In genomic region chr11:64652586-64653387, GRCh38 we compare ENCODE assay signal across 7 cellular contexts.
A peak's percentile ranks its signal among the peaks of the same experiment; 100 is the strongest.
DNase-seq lines count a peak whose midpoint lies in the region; ATAC-seq and TF ChIP-seq lines count a peak whose summit lies in the region.

No MANE protein-coding gene starts in this region.

- no peaks in the 10 kb centered on the region for H3K27me3 ChIP-seq in smooth muscle cell (ENCODE audit: low read depth)

- H4K20me1 ChIP-seq in smooth muscle cell (ENCODE audit: low read depth): no peaks in the 10 kb centered on the region

- DNase-seq in GM12865 (ENCODE audit: low read depth) (peak; percentile 67), NCI-H1417 treated with DMSO at 0.1 percent for 48 hours (lab: John Stamatoyannopoulos, UW) (peak; percentile 29), T-helper 22 cell (ENCODE audit: low read depth) (peak; percentile 23), astrocyte of the cerebellum (ENCODE audit: low read depth) (peak; percentile 38), hypothalamus (lab: John Stamatoyannopoulos, UW) (peak in 50 of 51 donors; percentile 34 to 90 (median 72)), smooth muscle cell (lab: John Stamatoyannopoulos, UW; ENCODE audit: unreplicated experiment) (peak; percentile 69)

- TF ChIP-seq CTCF in GM12865 (IDR thresholded peaks at IDR 0.05; ENCODE audit: insufficient read depth, low read depth, low read length, missing control alignments) (peak; percentile 93), astrocyte of the cerebellum (IDR thresholded peaks at IDR 0.05; ENCODE audit: low read depth, low read length, missing control alignments) (peak; percentile 93), smooth muscle cell (IDR thresholded peaks at IDR 0.05; ENCODE audit: borderline replicate concordance, insufficient read depth, poor library complexity, severe bottlenecking) (peak; percentile 82)

- H3K4me2 ChIP-seq in smooth muscle cell: no peak overlapping the region

- H3K4me3 ChIP-seq in GM12865 (ENCODE audit: low read depth, low read length) (no peak overlapping the region), astrocyte of the cerebellum (ENCODE audit: low read depth, low read length) (no peak overlapping the region), smooth muscle cell (no peak overlapping the region)

- peaks cover 11% of the 10 kb centered on the region for H3K4me1 ChIP-seq in smooth muscle cell (ENCODE audit: low read depth)

- H3K9ac ChIP-seq in smooth muscle cell (ENCODE audit: low read depth): no peak overlapping the region

- H3K27ac ChIP-seq in smooth muscle cell (ENCODE audit: low read depth): peak overlapping the region; percentile 62

- H3K36me3 ChIP-seq in smooth muscle cell (ENCODE audit: low read depth): no peaks in the 10 kb centered on the region

- H3K9me3 ChIP-seq in smooth muscle cell (replicated peaks; ENCODE audit: low read depth): no peaks in the 10 kb centered on the region

- no peaks in the 10 kb centered on the region for H3F3A ChIP-seq in smooth muscle cell (ENCODE audit: low read depth)

- no peak overlapping the region for H2AFZ ChIP-seq in smooth muscle cell (ENCODE audit: low read depth)

- no peaks in the 10 kb centered on the region for H3K79me2 ChIP-seq in smooth muscle cell (ENCODE audit: low read depth)

- ATAC-seq in HG02852 (IDR thresholded peaks at IDR 0.05; ENCODE audit: unreplicated experiment): no peak

- in situ Hi-C loops in astrocyte of the cerebellum (cut with HindIII; ENCODE audit: low sequenced_read_pairs): no loop called here

- WGBS in smooth muscle cell (ENCODE audit: low lambda C conversion rate): 30% methylated on average over 13 of the region's 13 CpGs
